ENCODE assay signal across 32 cellular contexts in the genomic region with DNA sequence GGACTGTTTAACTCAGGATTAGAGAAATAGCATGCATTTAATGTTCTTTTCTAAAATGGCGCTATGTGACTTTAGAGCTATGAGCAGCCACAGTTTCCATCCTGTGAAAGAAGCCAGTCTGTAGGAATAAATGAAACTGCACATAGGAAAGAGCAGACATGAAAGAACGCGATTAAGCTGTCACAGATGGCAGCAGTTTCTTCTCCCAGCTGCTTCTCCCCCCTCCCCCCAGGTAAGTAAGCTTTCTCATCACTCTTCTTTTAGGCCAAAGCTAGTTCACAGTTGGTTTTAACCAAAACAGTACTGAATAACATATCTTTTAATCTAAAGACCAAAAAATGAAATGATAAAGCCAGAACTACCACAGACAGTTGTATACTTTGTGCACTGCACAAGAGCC.
"Had no signal": no experiment of that assay in that cellular context is flagged by ENCODE, and none has a peak within 500 bp of the region (broad histone marks: within the 10 kb centered on the region; RNA-seq: fewer than 3 reads in every experiment).

No MANE protein-coding gene starts in this region.

- H3K4me3 ChIP-seq: PC-9, SJSA1 had no signal

- DNase-seq: Karpas-422, KBM-7, MM.1S, NCI-H1048, NCI-H1092 treated with DMSO at 0.1 percent for 48 hours, NCI-H1105 treated with DMSO at 0.1 percent for 48 hours, NCI-H1417, NCI-H1436, NCI-H146, NCI-H1694, NCI-H187, NCI-H1930, NCI-H2029 treated with DMSO at 0.1 percent for 48 hours, NCI-H2081 treated with DMSO at 0.1 percent for 48 hours, NCI-H2107, NCI-H2171, NCI-H226, NCI-H446 treated with DMSO at 0.1 percent for 48 hours, NCI-H510A, NCI-H526, NCI-H69, NCI-H748 treated with DMSO at 0.1 percent for 48 hours, PC-9, Right ventricle myocardium superior, RPMI8226, SHP77 treated with DMSO at 0.1 percent for 48 hours, SK-N-SH, SW 1271, T-helper 1 cell had no signal

- ATAC-seq: Panc1 had no signal

- H3K27me3 ChIP-seq: SJSA1 had no signal

- H3K36me3 ChIP-seq: SJSA1 had no signal

- H3K27ac ChIP-seq: KMS-11, PC-9, SJSA1 had no signal

- H3K9me3 ChIP-seq: SJSA1, SK-N-SH had no signal
